13 cellular contexts compared by ENCODE assay signal in the genomic region with DNA sequence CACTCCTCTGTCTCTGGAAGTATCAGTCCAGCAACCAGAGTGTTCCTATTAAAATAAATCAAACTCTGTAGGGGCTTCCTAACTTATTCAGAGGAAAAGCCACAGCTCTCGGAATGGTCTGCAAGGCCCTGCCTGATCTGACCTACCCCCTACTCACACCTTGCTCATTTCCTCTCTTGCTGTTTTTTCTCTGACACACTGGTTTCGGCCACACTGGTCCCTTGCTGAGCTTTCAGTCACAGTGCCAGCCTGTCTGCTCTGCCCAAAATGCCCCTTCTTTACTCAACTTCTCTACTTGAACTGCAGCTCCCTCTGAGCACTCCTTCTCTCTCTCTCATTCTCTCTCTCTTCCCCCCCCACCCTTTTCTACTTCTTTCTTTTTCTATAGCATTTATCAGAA.
A peak's percentile ranks its signal among the peaks of the same experiment; 100 is the strongest.
DNase-seq lines count a peak whose midpoint lies in the region; ATAC-seq and TF ChIP-seq lines count a peak whose summit lies in the region.
"Had no signal": no experiment of that assay in that cellular context is flagged by ENCODE, and none has a peak within 500 bp of the region (broad histone marks: within the 10 kb centered on the region; RNA-seq: fewer than 3 reads in every experiment).

No MANE protein-coding gene starts in this region.

- no peaks in the 10 kb centered on the region for H3K36me3 ChIP-seq in trophoblast cell (ENCODE audit: control insufficient read depth in 1 of 2, insufficient read depth in 2 of 2, low read length in 2 of 2)
- H3K36me3 ChIP-seq: ovary, vagina had no signal

- no peak overlapping the region for H3K9ac ChIP-seq in trophoblast cell (ENCODE audit: low read length)

- no peak overlapping the region for H2BK120ac ChIP-seq in trophoblast cell (ENCODE audit: insufficient read depth, low read length, poor library complexity)

- H2BK5ac ChIP-seq in trophoblast cell (ENCODE audit: low read depth, low read length, poor library complexity), result no peak overlapping the region

- H3K27ac ChIP-seq in trophoblast cell (ENCODE audit: low read depth, low read length), result no peak overlapping the region
- H3K27ac ChIP-seq: ovary, PC-9, vagina had no signal

- H3K4me2 ChIP-seq in trophoblast cell (ENCODE audit: low read length), result no peak overlapping the region
- H3K4me2 ChIP-seq: PC-9 had no signal

- H3K18ac ChIP-seq in trophoblast cell (ENCODE audit: low read length), result no peak overlapping the region

- H3K4ac ChIP-seq in trophoblast cell (ENCODE audit: low read depth, low read length), result no peak overlapping the region

- no peak overlapping the region for H4K12ac ChIP-seq in trophoblast cell (ENCODE audit: low read depth, low read length)

- intact Hi-C loops in activated T-helper 2 cell treated with anti-CD3 and anti-CD28 coated beads, Interferon-gamma antibody, Interleukin-2, Interleukin-4, amounts not matched to agents 10 μg/mL and 5 μg/mL and 100 μg/mL, durations not matched to agents 14 hours and 24 hours and 36 hours (cut with micrococcal nuclease), result loop anchor here (1.0 kb wide), 1 partner anchor 43 kb away; no protein-coding TSS in a partner anchor

- H3K79me2 ChIP-seq in trophoblast cell (ENCODE audit: control insufficient read depth, insufficient read depth, low read length, poor library complexity), result no peaks in the 10 kb centered on the region

- no peak overlapping the region for H4K91ac ChIP-seq in trophoblast cell (ENCODE audit: low read depth, low read length)

- no peak overlapping the region for H2AFZ ChIP-seq in trophoblast cell (ENCODE audit: insufficient read depth, low read length, poor library complexity)
- H2AFZ ChIP-seq: PC-9 had no signal

- H3K4me3 Mint-ChIP-seq in activated T-cell treated with anti-CD3 and anti-CD28 coated beads, Interleukin-2, amount 50 U/mL, for 4 hours, result no peak overlapping the region
- H3K4me3 Mint-ChIP-seq in activated T-cell treated with anti-CD3 and anti-CD28 coated beads, Interleukin-2, amount 50 U/mL, for 24 hours, result no peak overlapping the region
- H3K4me3 Mint-ChIP-seq in activated T-helper 2 cell treated with anti-CD3 and anti-CD28 coated beads, Interferon-gamma antibody, Interleukin-2, Interleukin-4, amounts not matched to agents 10 μg/mL and 5 μg/mL and 100 μg/mL, durations not matched to agents 14 hours and 24 hours and 36 hours (ENCODE audit: low read depth), result no peak overlapping the region
- no peak overlapping the region for H3K4me3 Mint-ChIP-seq in stimulated activated naive CD8-positive, alpha-beta T cell treated with anti-CD3 and anti-CD28 coated beads, Interleukin-15, amount 100 ng/mL, for 72 hours
- H3K4me3 Mint-ChIP-seq: activated naive CD4-positive, alpha-beta T cell treated with anti-CD3 and anti-CD28 coated beads, Interleukin-2, amount 10 ng/mL, durations not matched to agents 7 days and 5 days had no signal

- POLR2A ChIA-PET in GM10248 (lab: Yijun Ruan, JAX), result no interaction called here

- H3K27ac Mint-ChIP-seq in activated T-cell treated with anti-CD3 and anti-CD28 coated beads, Interleukin-2, amount 50 U/mL, for 24 hours, result no peak overlapping the region
- peak overlapping the region; percentile 64 for H3K27ac Mint-ChIP-seq in activated T-helper 2 cell treated with anti-CD3 and anti-CD28 coated beads, Interferon-gamma antibody, Interleukin-2, Interleukin-4, amounts not matched to agents 10 μg/mL and 5 μg/mL and 100 μg/mL, durations not matched to agents 14 hours and 24 hours and 36 hours
- no peak overlapping the region for H3K27ac Mint-ChIP-seq in stimulated activated naive CD8-positive, alpha-beta T cell treated with anti-CD3 and anti-CD28 coated beads, Interleukin-15, amount 100 ng/mL, for 72 hours

- no peaks in the 10 kb centered on the region for H3K9me3 ChIP-seq in trophoblast cell (ENCODE audit: insufficient read depth, low read depth, low read length)
- H3K9me3 ChIP-seq: ovary, vagina had no signal

- no peak for TF ChIP-seq CTCF in GM10248 (IDR thresholded peaks at IDR 0.05; ENCODE audit: control extremely low read depth, extremely low read depth, low read depth, missing control alignments)

- H3K4me3 ChIP-seq in trophoblast cell (ENCODE audit: low read depth, low read length), result no peak overlapping the region
- H3K4me3 ChIP-seq: ovary, PC-9, vagina had no signal

- ATAC-seq in activated T-cell treated with anti-CD3 and anti-CD28 coated beads, Interleukin-2, amount 50 U/mL, for 4 hours, result peak; percentile 30 to 41
- peak; percentile 71 for ATAC-seq in HG02798 (IDR thresholded peaks at IDR 0.05; ENCODE audit: poor library complexity, unreplicated experiment)
- ATAC-seq in stimulated activated naive CD8-positive, alpha-beta T cell treated with anti-CD3 and anti-CD28 coated beads, Interleukin-15, amount 100 ng/mL, for 72 hours, result peak; percentile 69

- peaks cover 19% of the 10 kb centered on the region for H3K36me3 Mint-ChIP-seq in activated T-cell treated with anti-CD3 and anti-CD28 coated beads, Interleukin-2, amount 50 U/mL, for 4 hours (ENCODE audit: insufficient read depth)
- peaks cover 5% of the 10 kb centered on the region for H3K36me3 Mint-ChIP-seq in activated T-cell treated with anti-CD3 and anti-CD28 coated beads, Interleukin-2, amount 50 U/mL, for 24 hours (ENCODE audit: low read depth)
- H3K36me3 Mint-ChIP-seq in activated T-helper 2 cell treated with anti-CD3 and anti-CD28 coated beads, Interferon-gamma antibody, Interleukin-2, Interleukin-4, amounts not matched to agents 10 μg/mL and 5 μg/mL and 100 μg/mL, durations not matched to agents 14 hours and 24 hours and 36 hours (ENCODE audit: low read depth), result peaks cover 16% of the 10 kb centered on the region

- H2BK12ac ChIP-seq in trophoblast cell (ENCODE audit: low read length), result no peak overlapping the region

- peaks cover 7% of the 10 kb centered on the region for H3K4me1 Mint-ChIP-seq in activated T-cell treated with anti-CD3 and anti-CD28 coated beads, Interleukin-2, amount 50 U/mL, for 4 hours (ENCODE audit: low read depth)
- peaks cover 29% of the 10 kb centered on the region for H3K4me1 Mint-ChIP-seq in activated T-cell treated with anti-CD3 and anti-CD28 coated beads, Interleukin-2, amount 50 U/mL, for 24 hours (ENCODE audit: low read depth)
- peaks cover 25% of the 10 kb centered on the region for H3K4me1 Mint-ChIP-seq in activated T-helper 2 cell treated with anti-CD3 and anti-CD28 coated beads, Interferon-gamma antibody, Interleukin-2, Interleukin-4, amounts not matched to agents 10 μg/mL and 5 μg/mL and 100 μg/mL, durations not matched to agents 14 hours and 24 hours and 36 hours (ENCODE audit: low read depth)
- H3K4me1 Mint-ChIP-seq in stimulated activated naive CD8-positive, alpha-beta T cell treated with anti-CD3 and anti-CD28 coated beads, Interleukin-15, amount 100 ng/mL, for 72 hours, result peaks cover 19% of the 10 kb centered on the region

- no CpG with 5 or more reads among the region's 2 CpGs for WGBS in trophoblast cell (ENCODE audit: extremely low coverage, insufficient coverage, insufficient read length)

- H3K23ac ChIP-seq in trophoblast cell (ENCODE audit: low read length), result no peak overlapping the region

- DNase-seq in activated T-cell treated with anti-CD3 and anti-CD28 coated beads, Interleukin-2, amount 50 U/mL, for 4 hours, result no peak
- no peak for DNase-seq in activated T-cell treated with anti-CD3 and anti-CD28 coated beads, Interleukin-2, amount 50 U/mL, for 24 hours
- no peak for DNase-seq in activated T-helper 2 cell treated with anti-CD3 and anti-CD28 coated beads, Interferon-gamma antibody, Interleukin-2, Interleukin-4, amounts not matched to agents 10 μg/mL and 5 μg/mL and 100 μg/mL, durations not matched to agents 14 hours and 24 hours and 36 hours (ENCODE audit: low spot score)
- no peak for DNase-seq in stimulated activated naive CD8-positive, alpha-beta T cell treated with anti-CD3 and anti-CD28 coated beads, Interleukin-15, amount 100 ng/mL, for 72 hours
- DNase-seq in trophoblast cell (no peak), epidermal melanocyte (ENCODE audit: insufficient read length, low spot score) (no peak), GM10248 (ENCODE audit: extremely low spot score) (no peak)
- DNase-seq: activated naive CD4-positive, alpha-beta T cell treated with anti-CD3 and anti-CD28 coated beads, Interleukin-2, amount 10 ng/mL, durations not matched to agents 7 days and 5 days; cerebellar nuclear complex; ovary; PC-9 had no signal

- no peaks in the 10 kb centered on the region for H3K27me3 Mint-ChIP-seq in activated T-cell treated with anti-CD3 and anti-CD28 coated beads, Interleukin-2, amount 50 U/mL, for 4 hours (ENCODE audit: low read depth)
- H3K27me3 Mint-ChIP-seq in activated T-cell treated with anti-CD3 and anti-CD28 coated beads, Interleukin-2, amount 50 U/mL, for 24 hours, result no peaks in the 10 kb centered on the region
- no peaks in the 10 kb centered on the region for H3K27me3 Mint-ChIP-seq in activated T-helper 2 cell treated with anti-CD3 and anti-CD28 coated beads, Interferon-gamma antibody, Interleukin-2, Interleukin-4, amounts not matched to agents 10 μg/mL and 5 μg/mL and 100 μg/mL, durations not matched to agents 14 hours and 24 hours and 36 hours (ENCODE audit: low read depth)
- H3K27me3 Mint-ChIP-seq in stimulated activated naive CD8-positive, alpha-beta T cell treated with anti-CD3 and anti-CD28 coated beads, Interleukin-15, amount 100 ng/mL, for 72 hours, result no peaks in the 10 kb centered on the region
- H3K27me3 Mint-ChIP-seq: activated naive CD4-positive, alpha-beta T cell treated with anti-CD3 and anti-CD28 coated beads, Interleukin-2, amount 10 ng/mL, durations not matched to agents 7 days and 5 days had no signal

- no peak overlapping the region for H2AK5ac ChIP-seq in trophoblast cell (ENCODE audit: low read length)

- H4K8ac ChIP-seq in trophoblast cell (ENCODE audit: low read depth, low read length), result no peak overlapping the region

- H3K27me3 ChIP-seq in trophoblast cell (ENCODE audit: insufficient read depth, low read length), result no peaks in the 10 kb centered on the region
- H3K27me3 ChIP-seq: ovary, vagina had no signal

- no peaks in the 10 kb centered on the region for H3K79me1 ChIP-seq in trophoblast cell (ENCODE audit: low read length)

- H3K9me3 Mint-ChIP-seq in activated T-cell treated with anti-CD3 and anti-CD28 coated beads, Interleukin-2, amount 50 U/mL, for 4 hours, result no peaks in the 10 kb centered on the region
- no peaks in the 10 kb centered on the region for H3K9me3 Mint-ChIP-seq in activated T-cell treated with anti-CD3 and anti-CD28 coated beads, Interleukin-2, amount 50 U/mL, for 24 hours
- no peaks in the 10 kb centered on the region for H3K9me3 Mint-ChIP-seq in activated T-helper 2 cell treated with anti-CD3 and anti-CD28 coated beads, Interferon-gamma antibody, Interleukin-2, Interleukin-4, amounts not matched to agents 10 μg/mL and 5 μg/mL and 100 μg/mL, durations not matched to agents 14 hours and 24 hours and 36 hours
- no peaks in the 10 kb centered on the region for H3K9me3 Mint-ChIP-seq in stimulated activated naive CD8-positive, alpha-beta T cell treated with anti-CD3 and anti-CD28 coated beads, Interleukin-15, amount 100 ng/mL, for 72 hours
- H3K9me3 Mint-ChIP-seq: activated naive CD4-positive, alpha-beta T cell treated with anti-CD3 and anti-CD28 coated beads, Interleukin-2, amount 10 ng/mL, durations not matched to agents 7 days and 5 days had no signal

- no peak overlapping the region for H3K14ac ChIP-seq in trophoblast cell (ENCODE audit: low read length)

- no peaks in the 10 kb centered on the region for H3K4me1 ChIP-seq in trophoblast cell (ENCODE audit: control insufficient read depth in 1 of 2, insufficient read depth in 2 of 2, low read length in 2 of 2)

- CTCF ChIA-PET in GM10248 (lab: Yijun Ruan, JAX), result no interaction called here
